ENCODE assay signal across 2 cellular contexts in genomic region chr16:15323373-15323772, GRCh38. TPM values are rescaled to one million over a fixed set of nuclear protein-coding genes. Genes with fewer than 3 reads are reported as not detected.
"Had no signal": no experiment of that assay in that cellular context is flagged by ENCODE, and none has a peak within 500 bp of the region (broad histone marks: within the 10 kb centered on the region; RNA-seq: fewer than 3 reads in every experiment).

No MANE protein-coding gene starts in this region.

RNA-seq across cellular contexts. Expression of gene NPIPA5, which starts 54.7 kb away (rescaled TPM):
- total RNA-seq: HT-29, IMR-90 had no signal
